Comparison of ENCODE assay signal across 1 cellular context in genomic region chr1:244451539-244451950, GRCh38.
TF ChIP-seq lines count a peak whose summit lies in the region.

TSS of gene ADSS2 (minus strand) at chr1:244451909. CDS start at chr1:244451817, 92 bp downstream.

TF ChIP-seq in HCT116, 20 proteins besides CTCF, POLR2A, EP300 and RAD21 (continued from another document):
- TF ChIP-seq REST (IDR thresholded peaks at IDR 0.05; ENCODE audit: low read depth): no peak
- TF ChIP-seq, protein P1, sequence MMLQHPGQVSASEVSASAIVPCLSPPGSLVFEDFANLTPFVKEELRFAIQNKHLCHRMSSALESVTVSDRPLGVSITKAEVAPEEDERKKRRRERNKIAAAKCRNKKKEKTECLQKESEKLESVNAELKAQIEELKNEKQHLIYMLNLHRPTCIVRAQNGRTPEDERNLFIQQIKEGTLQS (IDR thresholded peaks at IDR 0.05): no peak
- TF ChIP-seq SP1 (IDR thresholded peaks at IDR 0.05; ENCODE audit: low read depth): no peak
- TF ChIP-seq SRF (IDR thresholded peaks at IDR 0.05; ENCODE audit: low read depth): no peak
